19 cellular contexts compared by ENCODE assay signal in the genomic region with DNA sequence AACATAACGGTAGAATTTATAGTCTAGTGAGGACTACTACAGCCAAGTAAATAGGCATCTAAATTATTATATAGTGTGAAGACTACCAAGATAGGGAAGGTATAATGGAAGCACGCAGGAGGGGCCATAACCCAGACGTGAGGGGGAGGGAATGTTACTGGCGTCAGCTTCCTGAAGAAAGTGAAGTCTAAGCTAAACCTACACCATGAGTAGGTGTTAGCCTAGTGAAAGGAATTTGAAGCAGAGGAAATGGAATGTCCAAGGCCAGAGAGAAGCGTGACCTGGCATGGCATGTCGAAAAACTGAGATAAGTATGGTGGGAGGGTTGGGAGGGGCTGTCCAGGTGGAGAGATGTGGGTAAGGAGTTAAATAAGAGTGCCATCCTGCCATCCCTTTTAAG.
"Had no signal": no experiment of that assay in that cellular context is flagged by ENCODE, and none has a peak within 500 bp of the region (broad histone marks: within the 10 kb centered on the region; RNA-seq: fewer than 3 reads in every experiment).

No MANE protein-coding gene starts in this region.

- DNase-seq: cerebellar nuclear complex; cortex of kidney; effector memory CD8-positive, alpha-beta T cell; kidney; left colon; left ventricle myocardium superior; lower lobe of right lung; midbrain; naive thymus-derived CD4-positive, alpha-beta T cell; stimulated activated CD4-positive, alpha-beta T cell treated with anti-CD3 and anti-CD28 coated beads, Interleukin-12 subunit alpha, Interleukin-12 subunit beta, amount 100 ng/mL, for 4 hours; stimulated activated CD4-positive, alpha-beta T cell treated with anti-CD3 and anti-CD28 coated beads, Interleukin-1b, Interleukin-23, amount 100 ng/mL, for 48 hours; stimulated activated CD4-positive, alpha-beta T cell treated with anti-CD3 and anti-CD28 coated beads, Interleukin-4, amount 100 ng/mL, for 1 hour; stimulated activated CD8-positive, alpha-beta memory T cell treated with anti-CD3 and anti-CD28 coated beads, Interleukin-4, amount 100 ng/mL, for 48 hours; stimulated activated naive CD4-positive, alpha-beta T cell; stimulated activated naive CD8-positive, alpha-beta T cell treated with anti-CD3 and anti-CD28 coated beads, Interleukin-15, amount 100 ng/mL, for 72 hours; transverse colon had no signal

- ATAC-seq: effector memory CD8-positive, alpha-beta T cell; left colon; left ventricle myocardium superior; lower lobe of right lung; naive thymus-derived CD4-positive, alpha-beta T cell; sciatic nerve; stimulated activated naive CD8-positive, alpha-beta T cell treated with anti-CD3 and anti-CD28 coated beads, Interleukin-15, amount 100 ng/mL, for 72 hours had no signal

- H3K27ac Mint-ChIP-seq: effector memory CD8-positive, alpha-beta T cell; memory B cell; naive thymus-derived CD4-positive, alpha-beta T cell; progenitor cell of endocrine pancreas; stimulated activated naive CD8-positive, alpha-beta T cell treated with anti-CD3 and anti-CD28 coated beads, Interleukin-15, amount 100 ng/mL, for 72 hours had no signal

- H3K36me3 Mint-ChIP-seq: memory B cell; naive thymus-derived CD4-positive, alpha-beta T cell had no signal

- H3K4me1 Mint-ChIP-seq: memory B cell; naive thymus-derived CD4-positive, alpha-beta T cell; stimulated activated naive CD8-positive, alpha-beta T cell treated with anti-CD3 and anti-CD28 coated beads, Interleukin-15, amount 100 ng/mL, for 72 hours had no signal

- H3K4me3 Mint-ChIP-seq: effector memory CD8-positive, alpha-beta T cell; memory B cell; naive thymus-derived CD4-positive, alpha-beta T cell; stimulated activated naive CD8-positive, alpha-beta T cell treated with anti-CD3 and anti-CD28 coated beads, Interleukin-15, amount 100 ng/mL, for 72 hours had no signal

- H3K27me3 Mint-ChIP-seq: effector memory CD8-positive, alpha-beta T cell; naive thymus-derived CD4-positive, alpha-beta T cell; progenitor cell of endocrine pancreas; stimulated activated naive CD8-positive, alpha-beta T cell treated with anti-CD3 and anti-CD28 coated beads, Interleukin-15, amount 100 ng/mL, for 72 hours had no signal
